Comparison of ENCODE assay signal across 10 cellular contexts in genomic region chr12:53538209-53538689, GRCh38. TPM values are rescaled to one million over a fixed set of nuclear protein-coding genes. Genes with fewer than 3 reads are reported as not detected.
DNase-seq lines count a peak whose midpoint lies in the region; ATAC-seq and TF ChIP-seq lines count a peak whose summit lies in the region.
"Had no signal": no experiment of that assay in that cellular context is flagged by ENCODE, and none has a peak within 500 bp of the region (broad histone marks: within the 10 kb centered on the region; RNA-seq: fewer than 3 reads in every experiment).

No MANE protein-coding gene starts in this region.

- no peak overlapping the region for H3K4me2 ChIP-seq in MM.1S (ENCODE audit: low read depth, low read length)
- H3K4me2 ChIP-seq: neural progenitor cell had no signal

- H3K27ac ChIP-seq in VCaP = peak overlapping the region; percentile 99
- H3K27ac ChIP-seq in temporal lobe (ENCODE audit: low read depth, low read length) = peak overlapping the region; percentile 91
- H3K27ac ChIP-seq in MM.1S (ENCODE audit: low read length) = no peak overlapping the region
- H3K27ac ChIP-seq: neural progenitor cell had no signal

- H3K4me3 ChIP-seq in MM.1S (ENCODE audit: low read length) = no peak overlapping the region
- H3K4me3 ChIP-seq: neural progenitor cell had no signal

- no peaks in the 10 kb centered on the region for H3K9me3 ChIP-seq in MM.1S (replicated peaks; ENCODE audit: insufficient read depth, low read length)

- no peaks in the 10 kb centered on the region for H4K20me1 ChIP-seq in MM.1S (ENCODE audit: insufficient read depth, low read length)

- peak; percentile 79 for ATAC-seq in left ventricle myocardium superior
- ATAC-seq in GM19467 (IDR thresholded peaks at IDR 0.05; ENCODE audit: unreplicated experiment) = no peak
- no peak for ATAC-seq in HG02588 (IDR thresholded peaks at IDR 0.05; ENCODE audit: unreplicated experiment)

- H3F3A ChIP-seq in MM.1S (ENCODE audit: insufficient read depth, low read length) = 0 out of 2 replicates have a peak, but pooled peaks cover 2% of the 10 kb centered on the region

- H3K4me1 ChIP-seq in MM.1S (ENCODE audit: low read length) = no peaks in the 10 kb centered on the region
- H3K4me1 ChIP-seq: neural progenitor cell had no signal

- no peaks in the 10 kb centered on the region for H3K27me3 ChIP-seq in MM.1S (replicated peaks; ENCODE audit: insufficient read depth, low read length)
- H3K27me3 ChIP-seq: neural progenitor cell had no signal

- no peak overlapping the region for H3K9ac ChIP-seq in MM.1S (ENCODE audit: low read length)
- H3K9ac ChIP-seq: neural progenitor cell had no signal

- TF ChIP-seq EP300 in Ishikawa (IDR thresholded peaks at IDR 0.05; ENCODE audit: borderline replicate concordance) = no peak

- intact Hi-C loops in left ventricle myocardium superior (cut with micrococcal nuclease) = no loop called here

- H3K79me2 ChIP-seq in MM.1S (ENCODE audit: low read length) = no peaks in the 10 kb centered on the region

- no peak for TF ChIP-seq CTCF in VCaP (conservative IDR thresholded peaks at IDR 0.05)
- TF ChIP-seq CTCF in MM.1S (IDR thresholded peaks at IDR 0.05; ENCODE audit: low read length) = no peak

- DNase-seq in left ventricle myocardium superior (no peak), MM.1S (no peak)
- DNase-seq: activated naive CD8-positive, alpha-beta T cell treated with anti-CD3 and anti-CD28 coated beads for 36 hours had no signal

- no peak for TF ChIP-seq RAD21 in Ishikawa (IDR thresholded peaks at IDR 0.05; ENCODE audit: low read depth)

- H3K9me2 ChIP-seq in MM.1S (replicated peaks; ENCODE audit: insufficient read depth, low read length) = no peaks in the 10 kb centered on the region

- H2AFZ ChIP-seq in MM.1S (ENCODE audit: low read length) = no peak overlapping the region
- H2AFZ ChIP-seq: neural progenitor cell had no signal

- H3K36me3 ChIP-seq in MM.1S (replicated peaks; ENCODE audit: insufficient read depth, low read length) = no peaks in the 10 kb centered on the region; the same call in 1 of the 2 replicates

TF ChIP-seq in Ishikawa, 13 proteins besides CTCF, POLR2A, EP300 and RAD21:
- TF ChIP-seq NFIC (IDR thresholded peaks at IDR 0.05) (no peak), ZBTB7A (IDR thresholded peaks at IDR 0.05; ENCODE audit: low read depth) (no peak), REST (IDR thresholded peaks at IDR 0.05; ENCODE audit: low read depth) (no peak), YY1 (IDR thresholded peaks at IDR 0.05; ENCODE audit: low read depth) (no peak), CREB1 (IDR thresholded peaks at IDR 0.05; ENCODE audit: low read depth) (no peak), CEBPB (IDR thresholded peaks at IDR 0.05) (peak; percentile 87)

RNA-seq across cellular contexts. Expression of gene NPFF, which starts 31.0 kb away (rescaled TPM):
- total RNA-seq in left ventricle myocardium superior (not detected), temporal lobe (not detected)
- total RNA-seq: activated naive CD8-positive, alpha-beta T cell treated with anti-CD3 and anti-CD28 coated beads for 36 hours; urinary bladder had no signal

RNA-seq across cellular contexts. Expression of gene TARBP2, which starts 37.2 kb away (rescaled TPM):
- total RNA-seq in left ventricle myocardium superior = 10.1 TPM
- 15.7 TPM for total RNA-seq in temporal lobe

RNA-seq across cellular contexts. Expression of gene MAP3K12, which starts 39.0 kb away (rescaled TPM):
- total RNA-seq in left ventricle myocardium superior (4.2 TPM), temporal lobe (26.8 TPM)
